Comparison of ENCODE assay signal across 1 cellular context in genomic region chr2:216717907-216718615, GRCh38.
TF ChIP-seq lines count a peak whose summit lies in the region.

No MANE protein-coding gene starts in this region.

TF ChIP-seq in GM23338, 12 proteins besides CTCF, POLR2A, EP300 and RAD21 (continued from another document):
- TF ChIP-seq ZNF462 (CRISPR knock-in tag; IDR thresholded peaks at IDR 0.05), result no peak
- no peak for TF ChIP-seq REST (IDR thresholded peaks at IDR 0.05; ENCODE audit: unreplicated experiment)
